38 cellular contexts compared by ENCODE assay signal in genomic region chr3:173111321-173111720, GRCh38. TPM values are rescaled to one million over a fixed set of nuclear protein-coding genes. Genes with fewer than 3 reads are reported as not detected.
"Had no signal": no experiment of that assay in that cellular context is flagged by ENCODE, and none has a peak within 500 bp of the region (broad histone marks: within the 10 kb centered on the region; RNA-seq: fewer than 3 reads in every experiment).

No MANE protein-coding gene starts in this region.

- H3K9me3 Mint-ChIP-seq: activated CD4-positive, alpha-beta memory T cell treated with anti-CD3 and anti-CD28 coated beads, Interleukin-2, amount 10 ng/mL, durations not matched to agents 7 days and 5 days; activated CD4-positive, alpha-beta T cell treated with anti-CD3 and anti-CD28 coated beads, Interleukin-2, amount 10 ng/mL, durations not matched to agents 7 days and 5 days; activated naive CD4-positive, alpha-beta T cell treated with anti-CD3 and anti-CD28 coated beads, Interleukin-2, amount 50 U/mL, for 24 hours; activated naive CD8-positive, alpha-beta T cell treated with anti-CD3 and anti-CD28 coated beads, Interleukin-2, amount 10 ng/mL, durations not matched to agents 7 days and 5 days; activated naive CD8-positive, alpha-beta T cell treated with anti-CD3 and anti-CD28 coated beads, Interleukin-2, amount 50 U/mL, for 24 hours; activated T-cell treated with anti-CD3 and anti-CD28 coated beads, Interleukin-2, amount 50 U/mL, for 24 hours; activated T-helper 2 cell treated with anti-CD3 and anti-CD28 coated beads, Interferon-gamma antibody, Interleukin-2, Interleukin-4, amounts not matched to agents 10 μg/mL and 5 μg/mL and 100 μg/mL, durations not matched to agents 14 hours and 24 hours and 36 hours; brain; T-helper 1 cell treated with Interleukin-12 subunit alpha and Interleukin-12 subunit beta and Interleukin-4 antibody, amounts not matched to agents 30 μg/mL and 1 μg/mL, for 36 hours; T-helper 2 cell treated with Interferon-gamma antibody and Interleukin-4, amounts not matched to agents 5 μg/mL and 100 μg/mL, for 36 hours had no signal

- ATAC-seq: activated CD4-positive, alpha-beta T cell treated with anti-CD3 and anti-CD28 coated beads for 36 hours; activated CD4-positive, CD25-positive, alpha-beta regulatory T cell treated with anti-CD3 and anti-CD28 coated beads, Interleukin-2, amount 50 U/mL, for 24 hours; activated CD8-positive, alpha-beta memory T cell treated with anti-CD3 and anti-CD28 coated beads, Interleukin-2, amount 10 ng/mL, durations not matched to agents 7 days and 5 days; activated CD8-positive, alpha-beta T cell treated with anti-CD3 and anti-CD28 coated beads, Interleukin-2, amount 10 ng/mL, durations not matched to agents 7 days and 5 days; activated naive CD8-positive, alpha-beta T cell treated with anti-CD3 and anti-CD28 coated beads, Interleukin-2, amount 50 U/mL, for 24 hours had no signal

- H3K4me1 ChIP-seq: ascending aorta had no signal

- H3K4me1 Mint-ChIP-seq: activated CD4-positive, alpha-beta memory T cell treated with anti-CD3 and anti-CD28 coated beads, Interleukin-2, amount 10 ng/mL, durations not matched to agents 7 days and 5 days; activated CD4-positive, alpha-beta T cell treated with anti-CD3 and anti-CD28 coated beads for 36 hours; activated CD4-positive, alpha-beta T cell treated with anti-CD3 and anti-CD28 coated beads, Interleukin-2, amount 10 ng/mL, durations not matched to agents 7 days and 5 days; activated CD8-positive, alpha-beta memory T cell treated with anti-CD3 and anti-CD28 coated beads, Interleukin-2, amount 10 ng/mL, durations not matched to agents 7 days and 5 days; activated naive CD4-positive, alpha-beta T cell treated with anti-CD3 and anti-CD28 coated beads, Interleukin-2, amount 10 ng/mL, durations not matched to agents 7 days and 5 days; activated naive CD4-positive, alpha-beta T cell treated with anti-CD3 and anti-CD28 coated beads, Interleukin-2, amount 50 U/mL, for 24 hours; activated naive CD8-positive, alpha-beta T cell treated with anti-CD3 and anti-CD28 coated beads, Interleukin-2, amount 10 ng/mL, durations not matched to agents 7 days and 5 days; activated naive CD8-positive, alpha-beta T cell treated with anti-CD3 and anti-CD28 coated beads, Interleukin-2, amount 50 U/mL, for 24 hours; central memory CD8-positive, alpha-beta T cell had no signal

- H3K9me3 ChIP-seq: ascending aorta had no signal

- H3K36me3 Mint-ChIP-seq: activated CD8-positive, alpha-beta memory T cell treated with anti-CD3 and anti-CD28 coated beads, Interleukin-2, amount 10 ng/mL, durations not matched to agents 7 days and 5 days; activated naive CD4-positive, alpha-beta T cell treated with anti-CD3 and anti-CD28 coated beads, Interleukin-2, amount 10 ng/mL, durations not matched to agents 7 days and 5 days; activated naive CD4-positive, alpha-beta T cell treated with anti-CD3 and anti-CD28 coated beads, Interleukin-2, amount 50 U/mL, for 24 hours; activated naive CD8-positive, alpha-beta T cell; activated naive CD8-positive, alpha-beta T cell treated with anti-CD3 and anti-CD28 coated beads, Interleukin-2, amount 10 ng/mL, durations not matched to agents 7 days and 5 days; brain had no signal

- H3K27ac ChIP-seq: ascending aorta, cardiac muscle cell, VCaP had no signal

- H3K27me3 Mint-ChIP-seq: activated CD4-positive, alpha-beta memory T cell treated with anti-CD3 and anti-CD28 coated beads, Interleukin-2, amount 10 ng/mL, durations not matched to agents 7 days and 5 days; activated CD4-positive, alpha-beta T cell treated with anti-CD3 and anti-CD28 coated beads for 36 hours; activated CD4-positive, alpha-beta T cell treated with anti-CD3 and anti-CD28 coated beads, Interleukin-2, amount 10 ng/mL, durations not matched to agents 7 days and 5 days; activated CD8-positive, alpha-beta memory T cell treated with anti-CD3 and anti-CD28 coated beads, Interleukin-2, amount 10 ng/mL, durations not matched to agents 7 days and 5 days; activated naive CD4-positive, alpha-beta T cell treated with anti-CD3 and anti-CD28 coated beads, Interleukin-2, amount 10 ng/mL, durations not matched to agents 7 days and 5 days; activated naive CD4-positive, alpha-beta T cell treated with anti-CD3 and anti-CD28 coated beads, Interleukin-2, amount 50 U/mL, for 24 hours; activated naive CD8-positive, alpha-beta T cell treated with anti-CD3 and anti-CD28 coated beads, Interleukin-2, amount 50 U/mL, for 24 hours; activated T-cell treated with anti-CD3 and anti-CD28 coated beads, Interleukin-2, amount 50 U/mL, for 24 hours; brain; central memory CD8-positive, alpha-beta T cell had no signal

- H3K27me3 ChIP-seq: ascending aorta, cardiac muscle cell had no signal

- DNase-seq: activated CD4-positive, alpha-beta memory T cell treated with anti-CD3 and anti-CD28 coated beads, Interleukin-2, amount 10 ng/mL, durations not matched to agents 7 days and 5 days; activated CD4-positive, alpha-beta T cell treated with anti-CD3 and anti-CD28 coated beads for 1 hour; activated CD4-positive, alpha-beta T cell treated with anti-CD3 and anti-CD28 coated beads for 36 hours; activated CD4-positive, alpha-beta T cell treated with anti-CD3 and anti-CD28 coated beads for 48 hours; activated CD4-positive, alpha-beta T cell treated with anti-CD3 and anti-CD28 coated beads, Interleukin-2, amount 10 ng/mL, durations not matched to agents 7 days and 5 days; activated CD4-positive, alpha-beta T cell treated with anti-CD3 and anti-CD28 coated beads, Interleukin-2, amount 50 U/mL, for 48 hours; activated CD4-positive, CD25-positive, alpha-beta regulatory T cell; activated CD8-positive, alpha-beta memory T cell treated with anti-CD3 and anti-CD28 coated beads for 24 hours; activated CD8-positive, alpha-beta memory T cell treated with anti-CD3 and anti-CD28 coated beads, Interleukin-2, amount 10 ng/mL, durations not matched to agents 7 days and 5 days; activated CD8-positive, alpha-beta memory T cell treated with anti-CD3 and anti-CD28 coated beads, Interleukin-2, amount 50 U/mL, for 48 hours; activated CD8-positive, alpha-beta T cell treated with anti-CD3 and anti-CD28 coated beads, Interleukin-2, amount 10 ng/mL, durations not matched to agents 7 days and 5 days; activated effector memory CD4-positive, alpha-beta T cell treated with Interleukin-2 at 50 U/mL for 16 hours; activated gamma-delta T cell; activated naive CD4-positive, alpha-beta T cell treated with anti-CD3 and anti-CD28 coated beads, Interleukin-2, amount 10 ng/mL, durations not matched to agents 7 days and 5 days; activated naive CD4-positive, alpha-beta T cell treated with Interleukin-2 at 50 U/mL for 16 hours; activated naive CD8-positive, alpha-beta T cell treated with anti-CD3 and anti-CD28 coated beads, Interleukin-2, amount 10 ng/mL, durations not matched to agents 7 days and 5 days; activated naive CD8-positive, alpha-beta T cell treated with anti-CD3 and anti-CD28 coated beads, Interleukin-2, amount 50 U/mL, for 24 hours; activated T-cell treated with anti-CD3 and anti-CD28 coated beads, Interleukin-2, amount 50 U/mL, for 24 hours; activated T-cell treated with anti-CD3 and anti-CD28 coated beads, Interleukin-2, amount 50 U/mL, for 48 hours; amygdala; anterior cingulate cortex; cerebellar nuclear complex; T-helper 2 cell; T-helper 9 cell had no signal

- H3K27ac Mint-ChIP-seq: activated CD4-positive, alpha-beta memory T cell treated with anti-CD3 and anti-CD28 coated beads, Interleukin-2, amount 10 ng/mL, durations not matched to agents 7 days and 5 days; activated CD4-positive, alpha-beta T cell treated with anti-CD3 and anti-CD28 coated beads for 36 hours; activated CD4-positive, alpha-beta T cell treated with anti-CD3 and anti-CD28 coated beads, Interleukin-2, amount 10 ng/mL, durations not matched to agents 7 days and 5 days; activated CD8-positive, alpha-beta memory T cell treated with anti-CD3 and anti-CD28 coated beads, Interleukin-2, amount 10 ng/mL, durations not matched to agents 7 days and 5 days; activated CD8-positive, alpha-beta T cell treated with anti-CD3 and anti-CD28 coated beads, Interleukin-2, amount 10 ng/mL, durations not matched to agents 7 days and 5 days; activated naive CD4-positive, alpha-beta T cell treated with anti-CD3 and anti-CD28 coated beads, Interleukin-2, amount 10 ng/mL, durations not matched to agents 7 days and 5 days; activated naive CD4-positive, alpha-beta T cell treated with anti-CD3 and anti-CD28 coated beads, Interleukin-2, amount 50 U/mL, for 24 hours; activated naive CD8-positive, alpha-beta T cell; activated naive CD8-positive, alpha-beta T cell treated with anti-CD3 and anti-CD28 coated beads, Interleukin-2, amount 10 ng/mL, durations not matched to agents 7 days and 5 days; activated naive CD8-positive, alpha-beta T cell treated with anti-CD3 and anti-CD28 coated beads, Interleukin-2, amount 50 U/mL, for 24 hours; activated T-cell treated with anti-CD3 and anti-CD28 coated beads, Interleukin-2, amount 50 U/mL, for 24 hours; activated T-helper 2 cell treated with anti-CD3 and anti-CD28 coated beads, Interferon-gamma antibody, Interleukin-2, Interleukin-4, amounts not matched to agents 10 μg/mL and 5 μg/mL and 100 μg/mL, durations not matched to agents 14 hours and 24 hours and 36 hours; brain; T-helper 1 cell treated with Interleukin-12 subunit alpha and Interleukin-12 subunit beta and Interleukin-4 antibody, amounts not matched to agents 30 μg/mL and 1 μg/mL, for 36 hours; T-helper 2 cell treated with Interferon-gamma antibody and Interleukin-4, amounts not matched to agents 5 μg/mL and 100 μg/mL, for 36 hours had no signal

- H3K36me3 ChIP-seq: ascending aorta, cardiac muscle cell had no signal

- H3K4me3 ChIP-seq: ascending aorta, cardiac muscle cell had no signal

- H3K4me3 Mint-ChIP-seq: activated CD4-positive, alpha-beta memory T cell treated with anti-CD3 and anti-CD28 coated beads, Interleukin-2, amount 10 ng/mL, durations not matched to agents 7 days and 5 days; activated CD4-positive, alpha-beta T cell treated with anti-CD3 and anti-CD28 coated beads for 36 hours; activated CD4-positive, alpha-beta T cell treated with anti-CD3 and anti-CD28 coated beads, Interleukin-2, amount 10 ng/mL, durations not matched to agents 7 days and 5 days; activated CD8-positive, alpha-beta memory T cell treated with anti-CD3 and anti-CD28 coated beads, Interleukin-2, amount 10 ng/mL, durations not matched to agents 7 days and 5 days; activated CD8-positive, alpha-beta T cell treated with anti-CD3 and anti-CD28 coated beads, Interleukin-2, amount 10 ng/mL, durations not matched to agents 7 days and 5 days; activated naive CD4-positive, alpha-beta T cell treated with anti-CD3 and anti-CD28 coated beads, Interleukin-2, amount 10 ng/mL, durations not matched to agents 7 days and 5 days; activated naive CD4-positive, alpha-beta T cell treated with anti-CD3 and anti-CD28 coated beads, Interleukin-2, amount 50 U/mL, for 24 hours; activated naive CD8-positive, alpha-beta T cell; activated naive CD8-positive, alpha-beta T cell treated with anti-CD3 and anti-CD28 coated beads, Interleukin-2, amount 10 ng/mL, durations not matched to agents 7 days and 5 days; activated naive CD8-positive, alpha-beta T cell treated with anti-CD3 and anti-CD28 coated beads, Interleukin-2, amount 50 U/mL, for 24 hours; activated T-cell treated with anti-CD3 and anti-CD28 coated beads, Interleukin-2, amount 50 U/mL, for 24 hours; brain; central memory CD8-positive, alpha-beta T cell; T-helper 1 cell treated with Interleukin-12 subunit alpha and Interleukin-12 subunit beta and Interleukin-4 antibody, amounts not matched to agents 30 μg/mL and 1 μg/mL, for 36 hours; T-helper 2 cell treated with Interferon-gamma antibody and Interleukin-4, amounts not matched to agents 5 μg/mL and 100 μg/mL, for 36 hours had no signal

RNA-seq across cellular contexts. Expression of gene SPATA16, which starts 29.7 kb away (rescaled TPM):
- total RNA-seq: activated CD4-positive, alpha-beta memory T cell treated with anti-CD3 and anti-CD28 coated beads, Interleukin-2, amount 10 ng/mL, durations not matched to agents 7 days and 5 days; activated CD4-positive, alpha-beta T cell treated with anti-CD3 and anti-CD28 coated beads for 36 hours; activated CD4-positive, alpha-beta T cell treated with anti-CD3 and anti-CD28 coated beads, Interleukin-2, amount 10 ng/mL, durations not matched to agents 7 days and 5 days; activated CD8-positive, alpha-beta memory T cell treated with anti-CD3 and anti-CD28 coated beads, Interleukin-2, amount 10 ng/mL, durations not matched to agents 7 days and 5 days; activated CD8-positive, alpha-beta T cell treated with anti-CD3 and anti-CD28 coated beads, Interleukin-2, amount 10 ng/mL, durations not matched to agents 7 days and 5 days; activated naive CD8-positive, alpha-beta T cell treated with anti-CD3 and anti-CD28 coated beads, Interleukin-2, amount 10 ng/mL, durations not matched to agents 7 days and 5 days; activated T-helper 2 cell treated with anti-CD3 and anti-CD28 coated beads, Interferon-gamma antibody, Interleukin-2, Interleukin-4, amounts not matched to agents 10 μg/mL and 5 μg/mL and 100 μg/mL, durations not matched to agents 14 hours and 24 hours and 36 hours; ascending aorta; bronchial epithelial cell; cardiac muscle cell; chondrocyte had no signal
- polyA plus RNA-seq: adipose tissue, cardiac muscle cell had no signal
